ENCODE assay signal across 12 cellular contexts in the genomic region with DNA sequence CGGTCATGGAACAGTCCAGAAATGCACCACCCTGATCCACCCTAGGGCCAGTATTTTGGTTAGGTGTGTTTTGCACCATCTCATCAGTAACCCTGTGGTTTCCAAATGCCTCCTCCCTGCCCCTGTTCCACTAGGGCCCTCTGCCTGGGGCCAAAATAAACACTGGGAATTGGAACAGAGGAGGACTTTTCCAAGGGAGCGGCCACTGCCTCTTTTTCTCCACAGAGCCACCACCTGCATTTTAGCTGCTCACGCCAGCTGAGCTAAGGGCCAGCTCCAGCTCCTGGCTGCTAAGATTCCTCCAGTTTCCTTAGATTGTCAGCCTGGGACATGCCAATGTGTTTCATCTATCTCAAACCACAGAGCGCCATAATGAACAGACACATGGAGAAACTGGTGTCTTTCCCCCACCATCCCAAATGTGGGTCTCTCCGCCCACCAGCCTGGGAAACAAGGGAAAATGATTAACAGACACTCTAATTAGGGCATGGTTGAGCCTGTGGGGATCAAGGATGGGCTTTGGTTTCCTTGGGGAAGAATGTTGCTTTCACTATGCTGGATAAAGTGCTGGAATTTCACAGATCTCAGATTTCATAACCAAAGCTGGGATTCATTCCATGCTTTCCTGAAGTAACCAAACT. TPM values are rescaled to one million over a fixed set of nuclear protein-coding genes. Genes with fewer than 3 reads are reported as not detected.
A peak's percentile ranks its signal among the peaks of the same experiment; 100 is the strongest.
DNase-seq lines count a peak whose midpoint lies in the region; ATAC-seq and TF ChIP-seq lines count a peak whose summit lies in the region.
"Had no signal": no experiment of that assay in that cellular context is flagged by ENCODE, and none has a peak within 500 bp of the region (broad histone marks: within the 10 kb centered on the region; RNA-seq: fewer than 3 reads in every experiment).

No MANE protein-coding gene starts in this region.

- ATAC-seq in thoracic aorta (ENCODE audit: insufficient number of reproducible peaks, low FRiP score, low read depth) (no peak), GM18505 (IDR thresholded peaks at IDR 0.05; ENCODE audit: unreplicated experiment) (no peak)

- peak overlapping the region; percentile 4 for H3K4me3 ChIP-seq in coronary artery
- H3K4me3 ChIP-seq in thoracic aorta, result no peak overlapping the region

- no peaks in the 10 kb centered on the region for H3K36me3 ChIP-seq in thoracic aorta

- peak; percentile 26 for DNase-seq in LHCN-M2 (ENCODE audit: low read depth)
- no peak for DNase-seq in coronary artery (ENCODE audit: low spot score)
- no peak for DNase-seq in thoracic aorta (ENCODE audit: low spot score)
- no peak for DNase-seq in NCI-H1436 (lab: John Stamatoyannopoulos, UW)
- no peak for DNase-seq in effector CD8-positive, alpha-beta T cell (lab: John Stamatoyannopoulos, UW)
- DNase-seq: activated CD8-positive, alpha-beta memory T cell treated with anti-CD3 and anti-CD28 coated beads, Interleukin-2, amount 50 U/mL, for 4 hours; DND-41; H9; nucleus accumbens; T1000 had no signal

- peaks cover 46 to 94% of the 10 kb centered on the region in 2 donors for H3K4me1 ChIP-seq in thoracic aorta (ENCODE audit: control insufficient read depth in 1 of 2, low read depth in 2 of 2)

- peak overlapping the region; percentile 65 to 96 for H3K27ac ChIP-seq in coronary artery
- H3K27ac ChIP-seq in layer of hippocampus (ENCODE audit: low read depth, low read length), result peak overlapping the region; percentile 38
- H3K27ac ChIP-seq in thoracic aorta, result peak overlapping the region; percentile 76 to 79

- H3K27me3 ChIP-seq in layer of hippocampus (ENCODE audit: control insufficient read depth, insufficient read depth, low read length) (no peaks in the 10 kb centered on the region), thoracic aorta (replicated peaks; ENCODE audit: insufficient read depth) (no peaks in the 10 kb centered on the region)

- no peak for TF ChIP-seq POLR2A in GM18505 (IDR thresholded peaks at IDR 0.05; ENCODE audit: borderline replicate concordance, extremely low read depth, insufficient read depth, insufficient read length)

- H3K9me3 ChIP-seq in thoracic aorta, result no peaks in the 10 kb centered on the region

- TF ChIP-seq CTCF in coronary artery (IDR thresholded peaks at IDR 0.05), result no peak
- TF ChIP-seq CTCF in thoracic aorta (IDR thresholded peaks at IDR 0.05), result no peak

RNA-seq across cellular contexts. Expression of a gene that starts 52.2 kb away (rescaled TPM):
- total RNA-seq in LHCN-M2 (2014; rRNA removed) (9.5 and 10.3 TPM in 2 replicates), thoracic aorta (10 to 100 TPM; 15.8 to 16.0 TPM)
- polyA plus RNA-seq in LHCN-M2 (2012), result 5.2 TPM
